ENCODE assay signal across 8 cellular contexts in the genomic region with DNA sequence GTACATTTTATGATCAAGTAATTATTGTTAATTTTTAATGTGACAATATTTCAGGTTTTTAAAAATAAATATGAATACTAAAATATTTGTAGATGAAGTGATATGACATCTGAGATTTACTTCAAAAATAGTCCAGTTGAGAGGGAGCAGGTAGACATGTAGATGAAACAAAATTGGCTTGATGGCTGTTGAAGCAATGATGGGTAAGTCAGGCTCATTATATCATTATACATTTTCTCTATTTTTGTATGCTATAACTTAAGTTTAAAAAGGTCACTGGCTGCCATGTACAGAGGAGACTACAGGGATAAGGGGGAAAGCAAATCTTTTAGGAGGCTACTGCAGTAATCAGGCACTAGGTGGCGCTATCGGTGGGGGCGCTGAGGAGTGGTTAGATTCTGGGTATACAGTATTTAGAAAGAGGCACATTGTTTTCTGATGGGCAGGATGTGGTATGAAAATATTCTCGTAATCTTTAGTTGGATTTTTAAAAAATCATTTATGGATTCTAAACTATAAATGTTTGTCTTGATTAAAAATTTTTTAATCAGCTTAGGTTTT.
A peak's percentile ranks its signal among the peaks of the same experiment; 100 is the strongest.
DNase-seq lines count a peak whose midpoint lies in the region; ATAC-seq, FAIRE-seq and TF ChIP-seq lines count a peak whose summit lies in the region.

No MANE protein-coding gene starts in this region.

- H3K27me3 Mint-ChIP-seq in T-helper 17 cell = peaks cover 33% of the 10 kb centered on the region

- H3K36me3 ChIP-seq in keratinocyte (ENCODE audit: control insufficient read depth in 2 of 2, extremely low read depth in 1 of 2, insufficient read depth in 2 of 2, low read length in 2 of 2) = no peaks in the 10 kb centered on the region

- no peaks in the 10 kb centered on the region for H3K9me1 ChIP-seq in keratinocyte (ENCODE audit: control insufficient read depth, extremely low read depth, insufficient read depth, low read length)

- peaks cover 7% of the 10 kb centered on the region for H3K4me1 Mint-ChIP-seq in T-helper 17 cell

- H3K27ac Mint-ChIP-seq in T-helper 17 cell = no peak overlapping the region

- FAIRE-seq in keratinocyte (lab: Jason Lieb, UNC) = no peak

- DNase-seq in NCI-H2171 treated with DMSO at 0.1 percent for 48 hours (lab: John Stamatoyannopoulos, UW) (peak; percentile 61), NCI-H2171 (lab: John Stamatoyannopoulos, UW) (no peak), HFF-Myc (ENCODE audit: extremely low read depth, low read depth) (no peak), NCI-H1048 (lab: John Stamatoyannopoulos, UW) (peak; percentile 44), T-helper 17 cell (peak in 2 of 3 donors; percentile 30 to 52), astrocyte of the spinal cord (ENCODE audit: low read depth, low spot score) (peak; percentile 52), keratinocyte (ENCODE audit: low read depth, low spot score) (peak; percentile 9)
- DNase-seq in stimulated activated CD4-positive, alpha-beta T cell treated with anti-CD3 and anti-CD28 coated beads, Interleukin-4, amount 100 ng/mL, for 48 hours (ENCODE audit: low read depth in 2 of 2) = peak; percentile 47 to 60

- no peaks in the 10 kb centered on the region for H3K79me2 ChIP-seq in keratinocyte (ENCODE audit: control insufficient read depth, insufficient read depth, low read length)

- in situ Hi-C loops in astrocyte of the spinal cord (cut with HindIII; ENCODE audit: low sequenced_read_pairs) = loop anchor here (25.0 kb wide), 1 partner anchor 660 kb away; no protein-coding TSS in a partner anchor

- no peak overlapping the region for H3K4me3 ChIP-seq in HFF-Myc (replicated peaks; ENCODE audit: low read depth, low read length)
- no peak overlapping the region for H3K4me3 ChIP-seq in astrocyte of the spinal cord (ENCODE audit: low read depth, low read length)
- H3K4me3 ChIP-seq in keratinocyte (ENCODE audit: control insufficient read depth in 2 of 3, extremely low read depth in 1 of 3, insufficient read depth in 2 of 3, low read depth in 1 of 3, low read length in 3 of 3) = no peak overlapping the region

- ATAC-seq in T-helper 17 cell = peak; percentile 72

- no peak overlapping the region for H3K27ac ChIP-seq in keratinocyte (ENCODE audit: control insufficient read depth, insufficient read depth, low read length)

- dilution Hi-C loops in keratinocyte (cut with MboI; ENCODE audit: extremely low pct_ligation_motif_present, low sequenced_read_pairs) = loop anchor here (25.0 kb wide), 1 partner anchor 110 kb away; no protein-coding TSS in a partner anchor

- no peak overlapping the region for H3K9ac ChIP-seq in keratinocyte (ENCODE audit: control insufficient read depth, extremely low read depth, insufficient read depth, low read length)

- H3K36me3 Mint-ChIP-seq in T-helper 17 cell (ENCODE audit: low read depth) = no peaks in the 10 kb centered on the region

- no peaks in the 10 kb centered on the region for H3K27me3 ChIP-seq in keratinocyte (ENCODE audit: control insufficient read depth, extremely low read depth, insufficient read depth, low read length)

- H4K20me1 ChIP-seq in keratinocyte (ENCODE audit: control insufficient read depth, extremely low read depth, insufficient read depth, low read length) = no peaks in the 10 kb centered on the region

- no peak overlapping the region for H3K4me2 ChIP-seq in keratinocyte (ENCODE audit: control insufficient read depth, extremely low read depth, insufficient read depth, low read depth, low read length)

- no peaks in the 10 kb centered on the region for H3K4me1 ChIP-seq in keratinocyte (ENCODE audit: control insufficient read depth, extremely low read depth, insufficient read depth, low read length)

- no peak overlapping the region for H3K4me3 Mint-ChIP-seq in T-helper 17 cell

- TF ChIP-seq CTCF in HFF-Myc (IDR thresholded peaks at IDR 0.05; ENCODE audit: low read depth, low read length, missing control alignments) (peak; percentile 97), astrocyte of the spinal cord (IDR thresholded peaks at IDR 0.05; ENCODE audit: low read depth, low read length) (peak; percentile 94), keratinocyte (optimal IDR thresholded peaks at IDR 0.05 in 1 of 3, IDR thresholded peaks at IDR 0.05 in 1 of 3, conservative IDR thresholded peaks at IDR 0.05 in 1 of 3; ENCODE audit: extremely low read depth in 1 of 3, insufficient read depth in 2 of 3, low read length in 3 of 3) (peak; percentile 84 to 87 (median 84))

- H3K9me3 ChIP-seq in T-helper 17 cell (ENCODE audit: control insufficient read depth, low read length, poor library complexity, severe bottlenecking) (no peaks in the 10 kb centered on the region), keratinocyte (ENCODE audit: control insufficient read depth, low read depth, low read length) (no peaks in the 10 kb centered on the region)

- no peak overlapping the region for H2AFZ ChIP-seq in keratinocyte (ENCODE audit: control insufficient read depth, low read length)

Comparison
In these comparisons a context has a peak if more than half of its experiments do, and no peak if none do; other contexts are left out.
1. DNase-seq: peak in NCI-H2171 treated with DMSO at 0.1 percent for 48 hours (single experiment), NCI-H1048 (single experiment), T-helper 17 cell (2 of 3), astrocyte of the spinal cord (single experiment), keratinocyte (single experiment) and stimulated activated CD4-positive, alpha-beta T cell treated with anti-CD3 and anti-CD28 coated beads, Interleukin-4, amount 100 ng/mL, for 48 hours (2 of 2); none in NCI-H2171 (single experiment) and HFF-Myc (single experiment).
2. Peak in every context shown above with its lines, with median percentiles within 50 percentile points of each other: CTCF ChIP-seq.